Comparison of ENCODE assay signal across 11 cellular contexts in genomic region chr6:14863896-14864850, GRCh38.
A peak's percentile ranks its signal among the peaks of the same experiment; 100 is the strongest.
DNase-seq lines count a peak whose midpoint lies in the region; ATAC-seq and TF ChIP-seq lines count a peak whose summit lies in the region.
"Had no signal": no experiment of that assay in that cellular context is flagged by ENCODE, and none has a peak within 500 bp of the region (broad histone marks: within the 10 kb centered on the region; RNA-seq: fewer than 3 reads in every experiment).

No MANE protein-coding gene starts in this region.

- DNase-seq in BE2C (no peak), SK-MEL-5 (ENCODE audit: low read depth, low spot score) (peak; percentile 49), kidney epithelial cell (ENCODE audit: low read depth) (no peak), esophagus muscularis mucosa (ENCODE audit: extremely low spot score) (no peak), DMS114 treated with DMSO at 0.1 percent for 48 hours (lab: John Stamatoyannopoulos, UW; ENCODE audit: unreplicated experiment) (no peak)
- DNase-seq: DMS153, NCI-H187 treated with DMSO at 0.1 percent for 48 hours, PC-9 had no signal

- intact Hi-C loops in esophagus muscularis mucosa (cut with DNase I): no loop called here

- POLR2A ChIA-PET in HEK293 (lab: Yijun Ruan, JAX): no interaction called here

- H3K27ac ChIP-seq in HEK293 (ENCODE audit: extremely low read depth, low read depth, low read length): no peak overlapping the region
- H3K27ac ChIP-seq in esophagus muscularis mucosa (replicated peaks in 1 of 4): no peak overlapping the region
- H3K27ac ChIP-seq: PC-9 had no signal

- H3K36me3 ChIP-seq in BE2C (no peaks in the 10 kb centered on the region), HEK293 (ENCODE audit: control insufficient read depth in 2 of 2, insufficient read depth in 1 of 2, low read length in 2 of 2) (no peaks in the 10 kb centered on the region), kidney epithelial cell (ENCODE audit: control insufficient read depth, insufficient read depth, low read length) (no peaks in the 10 kb centered on the region), esophagus muscularis mucosa (no peaks in the 10 kb centered on the region)

- no peak for ATAC-seq in HG02981 (IDR thresholded peaks at IDR 0.05; ENCODE audit: unreplicated experiment)
- ATAC-seq in GM18870 (IDR thresholded peaks at IDR 0.05; ENCODE audit: unreplicated experiment): no peak

- no peaks in the 10 kb centered on the region for H3K9me3 ChIP-seq in BE2C
- H3K9me3 ChIP-seq in HEK293 (ENCODE audit: control insufficient read depth, insufficient read depth, low read depth, low read length): no peaks in the 10 kb centered on the region
- H3K9me3 ChIP-seq in esophagus muscularis mucosa: no peaks in the 10 kb centered on the region

- CTCF ChIA-PET in HEK293 (lab: Yijun Ruan, JAX): interaction anchor here (0.6 kb wide), 1 partner anchor 40 kb away, joined by 7 read pairs; no protein-coding TSS in a partner anchor

- in situ Hi-C loops in SK-MEL-5 (cut with HindIII; ENCODE audit: low pct_unique_long_range_greater_than_20kb, low sequenced_read_pairs): no loop called here

- peak; percentile 45 for TF ChIP-seq CTCF in BE2C (IDR thresholded peaks at IDR 0.05; ENCODE audit: low read depth, low read length)
- TF ChIP-seq CTCF in HEK293 (tag by site-specific recombination; IDR thresholded peaks at IDR 0.05): peak; percentile 68
- TF ChIP-seq CTCF in kidney epithelial cell (IDR thresholded peaks at IDR 0.05; ENCODE audit: insufficient read depth, low read length, poor library complexity, severe bottlenecking): peak; percentile 36
- no peak for TF ChIP-seq CTCF in esophagus muscularis mucosa (IDR thresholded peaks at IDR 0.05)

- no peak for TF ChIP-seq POLR2A in esophagus muscularis mucosa (IDR thresholded peaks at IDR 0.05; ENCODE audit: low read depth)

- H3K4me1 ChIP-seq in BE2C: no peaks in the 10 kb centered on the region
- H3K4me1 ChIP-seq in HEK293 (ENCODE audit: control insufficient read depth, insufficient read depth, low read length): no peaks in the 10 kb centered on the region
- H3K4me1 ChIP-seq in esophagus muscularis mucosa: peaks cover 0 to 17% (median 12%) of the 10 kb centered on the region in 4 donors

- H3K27me3 ChIP-seq in BE2C (no peaks in the 10 kb centered on the region), kidney epithelial cell (ENCODE audit: control insufficient read depth, insufficient read depth, low read length) (no peaks in the 10 kb centered on the region), esophagus muscularis mucosa (no peaks in the 10 kb centered on the region)

- H3K4me3 ChIP-seq in BE2C (ENCODE audit: low read depth, low read length) (no peak overlapping the region), HEK293 (ENCODE audit: low read depth, low read length) (no peak overlapping the region), kidney epithelial cell (ENCODE audit: low read depth, low read length) (no peak overlapping the region), esophagus muscularis mucosa (no peak overlapping the region)
- H3K4me3 ChIP-seq: PC-9 had no signal

- no peak for TF ChIP-seq EP300 in esophagus muscularis mucosa (IDR thresholded peaks at IDR 0.05)

- 75% methylated on average over 14 of the region's 14 CpGs for WGBS in esophagus muscularis mucosa

TF ChIP-seq in HEK293, 187 proteins besides CTCF, POLR2A, EP300 and RAD21:
- TF ChIP-seq ZNF514 (tag by site-specific recombination; IDR thresholded peaks at IDR 0.05) (no peak), ZNF558 (tag by site-specific recombination; IDR thresholded peaks at IDR 0.05) (no peak), ZNF426 (tag by site-specific recombination; IDR thresholded peaks at IDR 0.05) (no peak)

Comparison
In these comparisons a context has a peak if more than half of its experiments do, and no peak if none do; other contexts are left out.
1. CTCF ChIP-seq: peak in BE2C (single experiment), HEK293 (single experiment) and kidney epithelial cell (single experiment); none in esophagus muscularis mucosa (0 of 3).